Comparison of ENCODE assay signal across 1 cellular context in genomic region chr1:41313661-41314131, GRCh38.
TF ChIP-seq lines count a peak whose summit lies in the region.

No MANE protein-coding gene starts in this region.

TF ChIP-seq in HepG2, 621 proteins besides CTCF, POLR2A, EP300 and RAD21 (continued from another document):
- TF ChIP-seq ZNF770 (CRISPR knock-in tag; IDR thresholded peaks at IDR 0.05): peak; percentile 49; the same call in 1 of the 2 replicates
- TF ChIP-seq ZNF577 (CRISPR knock-in tag; IDR thresholded peaks at IDR 0.05; ENCODE audit: borderline replicate concordance, low read depth): no peak
- no peak for TF ChIP-seq ZNF235 (CRISPR knock-in tag; IDR thresholded peaks at IDR 0.05; ENCODE audit: borderline replicate concordance)
- no peak for TF ChIP-seq ZNF512 (CRISPR knock-in tag; IDR thresholded peaks at IDR 0.05)
- no peak for TF ChIP-seq ZNF431 (CRISPR knock-in tag; IDR thresholded peaks at IDR 0.05; ENCODE audit: borderline replicate concordance, low read depth)
- TF ChIP-seq BCL3 (CRISPR knock-in tag; IDR thresholded peaks at IDR 0.05): no peak
- no peak for TF ChIP-seq IKZF4 (CRISPR knock-in tag; IDR thresholded peaks at IDR 0.05; ENCODE audit: borderline replicate concordance, low read depth, not compliant biosample characterization)
- TF ChIP-seq, protein P1, sequence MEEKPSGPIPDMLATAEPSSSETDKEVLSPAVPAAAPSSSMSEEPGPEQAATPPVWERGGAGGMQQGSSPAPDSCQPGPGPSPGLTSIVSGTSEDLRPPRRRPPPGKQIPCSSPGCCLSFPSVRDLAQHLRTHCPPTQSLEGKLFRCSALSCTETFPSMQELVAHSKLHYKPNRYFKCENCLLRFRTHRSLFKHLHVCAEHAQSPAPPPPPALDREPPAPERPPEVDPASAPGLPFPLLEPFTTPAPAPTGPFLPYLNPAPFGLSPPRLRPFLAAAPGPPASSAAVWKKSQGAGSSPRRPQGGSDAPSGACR (CRISPR knock-in tag; IDR thresholded peaks at IDR 0.05): no peak
- TF ChIP-seq, protein P2, sequence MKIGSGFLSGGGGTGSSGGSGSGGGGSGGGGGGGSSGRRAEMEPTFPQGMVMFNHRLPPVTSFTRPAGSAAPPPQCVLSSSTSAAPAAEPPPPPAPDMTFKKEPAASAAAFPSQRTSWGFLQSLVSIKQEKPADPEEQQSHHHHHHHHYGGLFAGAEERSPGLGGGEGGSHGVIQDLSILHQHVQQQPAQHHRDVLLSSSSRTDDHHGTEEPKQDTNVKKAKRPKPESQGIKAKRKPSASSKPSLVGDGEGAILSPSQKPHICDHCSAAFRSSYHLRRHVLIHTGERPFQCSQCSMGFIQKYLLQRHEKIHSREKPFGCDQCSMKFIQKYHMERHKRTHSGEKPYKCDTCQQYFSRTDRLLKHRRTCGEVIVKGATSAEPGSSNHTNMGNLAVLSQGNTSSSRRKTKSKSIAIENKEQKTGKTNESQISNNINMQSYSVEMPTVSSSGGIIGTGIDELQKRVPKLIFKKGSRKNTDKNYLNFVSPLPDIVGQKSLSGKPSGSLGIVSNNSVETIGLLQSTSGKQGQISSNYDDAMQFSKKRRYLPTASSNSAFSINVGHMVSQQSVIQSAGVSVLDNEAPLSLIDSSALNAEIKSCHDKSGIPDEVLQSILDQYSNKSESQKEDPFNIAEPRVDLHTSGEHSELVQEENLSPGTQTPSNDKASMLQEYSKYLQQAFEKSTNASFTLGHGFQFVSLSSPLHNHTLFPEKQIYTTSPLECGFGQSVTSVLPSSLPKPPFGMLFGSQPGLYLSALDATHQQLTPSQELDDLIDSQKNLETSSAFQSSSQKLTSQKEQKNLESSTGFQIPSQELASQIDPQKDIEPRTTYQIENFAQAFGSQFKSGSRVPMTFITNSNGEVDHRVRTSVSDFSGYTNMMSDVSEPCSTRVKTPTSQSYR (CRISPR knock-in tag; IDR thresholded peaks at IDR 0.05; ENCODE audit: borderline replicate concordance): no peak
- no peak for TF ChIP-seq CREB1 (IDR thresholded peaks at IDR 0.05)
- no peak for TF ChIP-seq CREB1 (CRISPR knock-in tag; IDR thresholded peaks at IDR 0.05)
- no peak for TF ChIP-seq ATF3 (CRISPR knock-in tag; IDR thresholded peaks at IDR 0.05)
- TF ChIP-seq KDM5A (IDR thresholded peaks at IDR 0.05; ENCODE audit: borderline replicate concordance, low read length): no peak
- no peak for TF ChIP-seq ZNF136 (CRISPR knock-in tag; IDR thresholded peaks at IDR 0.05; ENCODE audit: low read depth)
- TF ChIP-seq, protein P3, sequence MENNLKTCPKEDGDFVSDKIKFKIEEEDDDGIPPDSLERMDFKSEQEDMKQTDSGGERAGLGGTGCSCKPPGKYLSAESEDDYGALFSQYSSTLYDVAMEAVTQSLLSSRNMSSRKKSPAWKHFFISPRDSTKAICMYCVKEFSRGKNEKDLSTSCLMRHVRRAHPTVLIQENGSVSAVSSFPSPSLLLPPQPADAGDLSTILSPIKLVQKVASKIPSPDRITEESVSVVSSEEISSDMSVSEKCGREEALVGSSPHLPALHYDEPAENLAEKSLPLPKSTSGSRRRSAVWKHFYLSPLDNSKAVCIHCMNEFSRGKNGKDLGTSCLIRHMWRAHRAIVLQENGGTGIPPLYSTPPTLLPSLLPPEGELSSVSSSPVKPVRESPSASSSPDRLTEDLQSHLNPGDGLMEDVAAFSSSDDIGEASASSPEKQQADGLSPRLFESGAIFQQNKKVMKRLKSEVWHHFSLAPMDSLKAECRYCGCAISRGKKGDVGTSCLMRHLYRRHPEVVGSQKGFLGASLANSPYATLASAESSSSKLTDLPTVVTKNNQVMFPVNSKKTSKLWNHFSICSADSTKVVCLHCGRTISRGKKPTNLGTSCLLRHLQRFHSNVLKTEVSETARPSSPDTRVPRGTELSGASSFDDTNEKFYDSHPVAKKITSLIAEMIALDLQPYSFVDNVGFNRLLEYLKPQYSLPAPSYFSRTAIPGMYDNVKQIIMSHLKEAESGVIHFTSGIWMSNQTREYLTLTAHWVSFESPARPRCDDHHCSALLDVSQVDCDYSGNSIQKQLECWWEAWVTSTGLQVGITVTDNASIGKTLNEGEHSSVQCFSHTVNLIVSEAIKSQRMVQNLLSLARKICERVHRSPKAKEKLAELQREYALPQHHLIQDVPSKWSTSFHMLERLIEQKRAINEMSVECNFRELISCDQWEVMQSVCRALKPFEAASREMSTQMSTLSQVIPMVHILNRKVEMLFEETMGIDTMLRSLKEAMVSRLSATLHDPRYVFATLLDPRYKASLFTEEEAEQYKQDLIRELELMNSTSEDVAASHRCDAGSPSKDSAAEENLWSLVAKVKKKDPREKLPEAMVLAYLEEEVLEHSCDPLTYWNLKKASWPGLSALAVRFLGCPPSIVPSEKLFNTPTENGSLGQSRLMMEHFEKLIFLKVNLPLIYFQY (CRISPR knock-in tag; IDR thresholded peaks at IDR 0.05; ENCODE audit: borderline replicate concordance): no peak
- no peak for TF ChIP-seq ZNF83 (CRISPR knock-in tag; IDR thresholded peaks at IDR 0.05; ENCODE audit: borderline replicate concordance)
- TF ChIP-seq ZNF333 (CRISPR knock-in tag; IDR thresholded peaks at IDR 0.05; ENCODE audit: borderline replicate concordance): no peak
- TF ChIP-seq ZNF562 (CRISPR knock-in tag; IDR thresholded peaks at IDR 0.05; ENCODE audit: borderline replicate concordance): no peak
- TF ChIP-seq NR2F2 (IDR thresholded peaks at IDR 0.05; ENCODE audit: borderline replicate concordance, low read depth): no peak
- TF ChIP-seq, protein P4, sequence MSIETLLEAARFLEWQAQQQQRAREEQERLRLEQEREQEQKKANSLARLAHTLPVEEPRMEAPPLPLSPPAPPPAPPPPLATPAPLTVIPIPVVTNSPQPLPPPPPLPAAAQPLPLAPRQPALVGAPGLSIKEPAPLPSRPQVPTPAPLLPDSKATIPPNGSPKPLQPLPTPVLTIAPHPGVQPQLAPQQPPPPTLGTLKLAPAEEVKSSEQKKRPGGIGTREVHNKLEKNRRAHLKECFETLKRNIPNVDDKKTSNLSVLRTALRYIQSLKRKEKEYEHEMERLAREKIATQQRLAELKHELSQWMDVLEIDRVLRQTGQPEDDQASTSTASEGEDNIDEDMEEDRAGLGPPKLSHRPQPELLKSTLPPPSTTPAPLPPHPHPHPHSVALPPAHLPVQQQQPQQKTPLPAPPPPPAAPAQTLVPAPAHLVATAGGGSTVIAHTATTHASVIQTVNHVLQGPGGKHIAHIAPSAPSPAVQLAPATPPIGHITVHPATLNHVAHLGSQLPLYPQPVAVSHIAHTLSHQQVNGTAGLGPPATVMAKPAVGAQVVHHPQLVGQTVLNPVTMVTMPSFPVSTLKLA (IDR thresholded peaks at IDR 0.05): peak; percentile 31; the same call in 1 of the 2 replicates
- no peak for TF ChIP-seq ZNF704 (CRISPR knock-in tag; IDR thresholded peaks at IDR 0.05; ENCODE audit: borderline replicate concordance)
- peak; percentile 26; the same call in 1 of the 2 replicates for TF ChIP-seq ZFX (CRISPR knock-in tag; IDR thresholded peaks at IDR 0.05; ENCODE audit: low read depth)
- TF ChIP-seq JDP2 (CRISPR knock-in tag; IDR thresholded peaks at IDR 0.05; ENCODE audit: borderline replicate concordance): no peak
- no peak for TF ChIP-seq SRSF1 (optimal IDR thresholded peaks at IDR 0.05; ENCODE audit: low read depth, low read length)
TF ChIP-seq in HepG2: peak in this region for 6.
